In the genomic region with DNA sequence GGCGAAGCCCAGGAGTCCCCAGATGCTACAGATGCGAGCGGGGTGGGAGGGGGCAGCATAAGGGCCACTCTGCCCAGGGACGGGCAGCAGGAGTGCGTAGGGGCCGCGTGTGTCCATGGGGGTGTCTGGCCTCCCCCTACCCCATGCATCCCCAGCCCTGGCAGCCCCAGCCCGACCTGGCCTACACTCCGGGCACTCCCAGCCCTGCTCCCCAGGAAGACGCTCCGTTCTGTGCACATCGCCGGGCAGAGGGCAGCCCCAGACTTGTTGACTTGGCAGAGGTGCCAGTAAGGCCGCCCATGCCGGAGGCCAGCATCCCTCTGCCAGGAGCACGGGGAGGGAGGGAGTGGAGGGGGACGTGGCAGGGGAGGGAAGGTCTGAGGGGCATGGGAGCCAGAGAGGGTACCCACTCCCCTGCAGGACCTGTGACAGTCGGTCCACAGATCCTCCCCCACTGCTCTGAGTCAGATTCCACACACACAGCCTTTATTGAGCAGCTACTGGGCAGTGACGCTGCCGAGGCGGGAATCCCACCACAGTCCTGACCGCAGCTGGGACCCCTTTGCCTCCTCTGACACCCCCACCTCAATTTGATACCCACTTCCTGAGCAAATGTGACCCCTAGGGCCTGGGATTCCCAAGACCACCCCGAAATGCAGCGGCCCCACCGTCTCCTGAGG, we compare ENCODE assay signal across 1 cellular context.
TF ChIP-seq lines count a peak whose summit lies in the region.

No MANE protein-coding gene starts in this region.

TF ChIP-seq in HepG2, 621 proteins besides CTCF, POLR2A, EP300 and RAD21:
- TF ChIP-seq ZNF589 (CRISPR knock-in tag; conservative IDR thresholded peaks at IDR 0.05) (no peak), HNF4G (IDR thresholded peaks at IDR 0.05; ENCODE audit: borderline replicate concordance, low read depth, low read length) (no peak), HNF4G (CRISPR knock-in tag; IDR thresholded peaks at IDR 0.05; ENCODE audit: borderline replicate concordance, low read depth) (no peak)
- TF ChIP-seq, protein P1, sequence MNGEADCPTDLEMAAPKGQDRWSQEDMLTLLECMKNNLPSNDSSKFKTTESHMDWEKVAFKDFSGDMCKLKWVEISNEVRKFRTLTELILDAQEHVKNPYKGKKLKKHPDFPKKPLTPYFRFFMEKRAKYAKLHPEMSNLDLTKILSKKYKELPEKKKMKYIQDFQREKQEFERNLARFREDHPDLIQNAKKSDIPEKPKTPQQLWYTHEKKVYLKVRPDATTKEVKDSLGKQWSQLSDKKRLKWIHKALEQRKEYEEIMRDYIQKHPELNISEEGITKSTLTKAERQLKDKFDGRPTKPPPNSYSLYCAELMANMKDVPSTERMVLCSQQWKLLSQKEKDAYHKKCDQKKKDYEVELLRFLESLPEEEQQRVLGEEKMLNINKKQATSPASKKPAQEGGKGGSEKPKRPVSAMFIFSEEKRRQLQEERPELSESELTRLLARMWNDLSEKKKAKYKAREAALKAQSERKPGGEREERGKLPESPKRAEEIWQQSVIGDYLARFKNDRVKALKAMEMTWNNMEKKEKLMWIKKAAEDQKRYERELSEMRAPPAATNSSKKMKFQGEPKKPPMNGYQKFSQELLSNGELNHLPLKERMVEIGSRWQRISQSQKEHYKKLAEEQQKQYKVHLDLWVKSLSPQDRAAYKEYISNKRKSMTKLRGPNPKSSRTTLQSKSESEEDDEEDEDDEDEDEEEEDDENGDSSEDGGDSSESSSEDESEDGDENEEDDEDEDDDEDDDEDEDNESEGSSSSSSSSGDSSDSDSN (CRISPR knock-in tag; IDR thresholded peaks at IDR 0.05) = 0 out of 2 replicates have a peak, but pooled peaks have one; percentile 11
TF ChIP-seq in HepG2: peak in this region for 1.
